In the genomic region with DNA sequence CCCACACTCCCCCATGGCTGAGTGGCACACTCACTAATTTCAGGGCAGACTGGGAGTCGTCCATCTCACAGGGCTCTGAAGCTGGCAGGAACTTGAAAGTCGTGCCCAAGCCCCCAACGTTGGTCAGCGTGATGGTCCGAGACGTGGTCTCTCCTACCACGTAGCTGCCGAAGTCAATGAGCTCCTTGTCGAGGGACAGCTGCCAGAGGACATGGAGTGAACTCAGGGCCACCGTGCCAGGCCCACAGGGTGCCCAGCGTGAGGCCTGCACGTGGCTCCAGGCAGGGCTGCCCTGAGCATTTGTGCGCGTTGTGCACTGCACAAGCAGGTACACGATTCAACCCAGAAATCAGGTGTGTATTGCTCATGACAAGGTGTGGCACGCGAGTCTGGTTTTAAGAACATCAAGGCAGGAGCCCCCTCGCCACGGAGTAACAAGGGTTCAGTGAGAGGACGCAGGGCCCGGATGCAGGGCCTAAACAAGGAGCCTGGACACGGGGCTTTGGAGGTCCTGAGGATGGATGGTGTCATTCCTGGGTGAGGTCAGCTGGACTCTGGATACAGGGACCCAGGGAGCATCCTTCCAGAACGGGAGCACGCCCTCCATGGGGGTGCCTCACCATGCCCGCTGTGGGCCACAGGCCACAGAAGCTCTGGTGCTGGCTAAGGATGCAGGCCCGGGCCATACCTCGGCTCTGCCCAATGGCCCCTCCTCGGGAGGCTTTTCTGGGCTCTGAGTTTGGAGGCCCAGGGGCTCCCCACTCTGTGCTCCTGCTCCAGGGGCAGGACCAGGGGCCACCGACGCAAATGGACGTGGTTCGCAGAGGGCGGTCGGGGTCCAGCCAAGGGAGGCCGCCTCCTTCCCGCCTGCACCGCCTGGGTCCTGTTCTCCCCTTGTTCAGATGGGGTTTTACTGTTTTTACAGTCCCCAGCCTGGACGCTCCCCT, we compare ENCODE assay signal across 23 cellular contexts. TPM values are rescaled to one million over a fixed set of nuclear protein-coding genes. Genes with fewer than 3 reads are reported as not detected.
"Had no signal": no experiment of that assay in that cellular context is flagged by ENCODE, and none has a peak within 500 bp of the region (broad histone marks: within the 10 kb centered on the region; RNA-seq: fewer than 3 reads in every experiment).

No MANE protein-coding gene starts in this region.

- ATAC-seq: SK-N-SH treated with all-trans-retinoic acid at 6 μM for 48 hours had no signal

- FAIRE-seq: HTR-8/SVneo, RCC 7860 had no signal

- H3K36me3 ChIP-seq: SJCRH30 had no signal

- H3K4me3 ChIP-seq: SJCRH30 had no signal

- H3K9me3 ChIP-seq: SJCRH30 had no signal

- H3K27ac ChIP-seq: HL-60, SJCRH30 had no signal

- DNase-seq: KBM-7, MV-4-11, NCI-H1048, NCI-H1105, NCI-H1436 treated with DMSO at 0.1 percent for 48 hours, NCI-H1694, NCI-H187 treated with DMSO at 0.1 percent for 48 hours, NCI-H2029 treated with DMSO at 0.1 percent for 48 hours, NCI-H2171 treated with DMSO at 0.1 percent for 48 hours, NCI-H345, NCI-H524, NCI-H526 treated with DMSO at 0.1 percent for 48 hours, NCI-H748 treated with DMSO at 0.1 percent for 48 hours, RPMI8226, SHP77 treated with DMSO at 0.1 percent for 48 hours had no signal

RNA-seq across cellular contexts. Expression of gene CFAP74, which starts 46.7 kb away (rescaled TPM):
- total RNA-seq: LHCN-M2, MCF 10A, NCI-H460, SJCRH30 had no signal
